ENCODE assay signal across 8 cellular contexts in genomic region chr3:49469037-49469875, GRCh38. TPM values are rescaled to one million over a fixed set of nuclear protein-coding genes. Genes with fewer than 3 reads are reported as not detected.
DNase-seq lines count a peak whose midpoint lies in the region; ATAC-seq, FAIRE-seq and TF ChIP-seq lines count a peak whose summit lies in the region.

No MANE protein-coding gene starts in this region.

- H3K4me1 ChIP-seq in foreskin keratinocyte: peaks cover 11% of the 10 kb centered on the region

- no peaks in the 10 kb centered on the region for H3K27me3 ChIP-seq in foreskin keratinocyte

- DNase-seq in NCI-H1105 (lab: John Stamatoyannopoulos, UW) (peak; percentile 6), NCI-H1105 treated with DMSO at 0.1 percent for 48 hours (lab: John Stamatoyannopoulos, UW) (no peak), HTR-8/SVneo (ENCODE audit: insufficient read length, low spot score) (peak; percentile 76), foreskin keratinocyte (no peak), nephron progenitor cell (peak; percentile 71), MV-4-11 (lab: John Stamatoyannopoulos, UW) (no peak)
- DNase-seq in activated CD8-positive, alpha-beta T cell treated with anti-CD3 and anti-CD28 coated beads, Interleukin-2, amount 10 ng/mL, durations not matched to agents 7 days and 5 days: no peak

- H3K4me3 Mint-ChIP-seq in activated CD8-positive, alpha-beta T cell treated with anti-CD3 and anti-CD28 coated beads, Interleukin-2, amount 10 ng/mL, durations not matched to agents 7 days and 5 days: peak overlapping the region; percentile 86
- peak overlapping the region; percentile 86 for H3K4me3 Mint-ChIP-seq in nephron progenitor cell

- FAIRE-seq in HTR-8/SVneo (lab: Jason Lieb, UNC): peak; percentile 23

- H3K36me3 Mint-ChIP-seq in activated CD8-positive, alpha-beta T cell treated with anti-CD3 and anti-CD28 coated beads, Interleukin-2, amount 10 ng/mL, durations not matched to agents 7 days and 5 days (ENCODE audit: low read depth): peaks cover 18% of the 10 kb centered on the region
- peaks cover 20% of the 10 kb centered on the region for H3K36me3 Mint-ChIP-seq in nephron progenitor cell (ENCODE audit: low read depth)

- H3K27me3 Mint-ChIP-seq in activated CD8-positive, alpha-beta T cell treated with anti-CD3 and anti-CD28 coated beads, Interleukin-2, amount 10 ng/mL, durations not matched to agents 7 days and 5 days (ENCODE audit: low read depth): no peaks in the 10 kb centered on the region
- peaks cover 10% of the 10 kb centered on the region for H3K27me3 Mint-ChIP-seq in nephron progenitor cell (ENCODE audit: low read depth, poor library complexity)

- no peak for ATAC-seq in activated CD8-positive, alpha-beta T cell treated with anti-CD3 and anti-CD28 coated beads, Interleukin-2, amount 10 ng/mL, durations not matched to agents 7 days and 5 days
- ATAC-seq in foreskin keratinocyte: peak; percentile 46
- no peak for ATAC-seq in activated CD4-positive, CD25-positive, alpha-beta regulatory T cell treated with anti-CD3 and anti-CD28 coated beads, Interleukin-2, amount 50 U/mL, for 24 hours

- POLR2A ChIA-PET in activated CD8-positive, alpha-beta T cell treated with anti-CD3 and anti-CD28 coated beads, Interleukin-2, amount 10 ng/mL, durations not matched to agents 7 days and 5 days (lab: Charles Lee): interaction anchor here (0.6 to 2.1 kb wide), 8 partner anchors 12 to 447 kb away, joined by 3 to 7 read pairs (median 4); partner anchors contain the start of genes NDUFAF3, QRICH1, TCTA and USP4

- no peaks in the 10 kb centered on the region for H3K9me3 Mint-ChIP-seq in activated CD8-positive, alpha-beta T cell treated with anti-CD3 and anti-CD28 coated beads, Interleukin-2, amount 10 ng/mL, durations not matched to agents 7 days and 5 days (ENCODE audit: insufficient read depth)
- peaks cover 11% of the 10 kb centered on the region for H3K9me3 Mint-ChIP-seq in nephron progenitor cell

- H3K27ac Mint-ChIP-seq in activated CD8-positive, alpha-beta T cell treated with anti-CD3 and anti-CD28 coated beads, Interleukin-2, amount 10 ng/mL, durations not matched to agents 7 days and 5 days: peak overlapping the region; percentile 88
- H3K27ac Mint-ChIP-seq in nephron progenitor cell: peak overlapping the region; percentile 98

- CTCF ChIA-PET in activated CD8-positive, alpha-beta T cell treated with anti-CD3 and anti-CD28 coated beads, Interleukin-2, amount 10 ng/mL, durations not matched to agents 7 days and 5 days (lab: Charles Lee): interaction anchor here (1.0 to 3.6 kb wide), 8 partner anchors 10 to 129 kb away, joined by 3 to 16 read pairs (median 7); partner anchors contain the start of gene USP4

- TF ChIP-seq CTCF in foreskin keratinocyte (conservative IDR thresholded peaks at IDR 0.05) (no peak), nephron progenitor cell (IDR thresholded peaks at IDR 0.05) (no peak)

- H3K27ac ChIP-seq in foreskin keratinocyte: peak overlapping the region; percentile 63

- peaks cover 23% of the 10 kb centered on the region for H3K4me1 Mint-ChIP-seq in activated CD8-positive, alpha-beta T cell treated with anti-CD3 and anti-CD28 coated beads, Interleukin-2, amount 10 ng/mL, durations not matched to agents 7 days and 5 days (ENCODE audit: low read depth)
- peaks cover 30% of the 10 kb centered on the region for H3K4me1 Mint-ChIP-seq in nephron progenitor cell

RNA-seq across cellular contexts. Expression of gene DAG1, which starts 0.8 kb away (rescaled TPM):
- 10 to 100 TPM; 18.8 to 19.7 TPM for total RNA-seq in activated CD8-positive, alpha-beta T cell treated with anti-CD3 and anti-CD28 coated beads, Interleukin-2, amount 10 ng/mL, durations not matched to agents 7 days and 5 days
- total RNA-seq in foreskin keratinocyte: 47.7 and 49.9 TPM in 2 replicates
- 18.9 and 22.2 TPM in 2 replicates for polyA plus RNA-seq in foreskin keratinocyte

RNA-seq across cellular contexts. Expression of gene NICN1, which starts 40.1 kb away (rescaled TPM):
- total RNA-seq in activated CD8-positive, alpha-beta T cell treated with anti-CD3 and anti-CD28 coated beads, Interleukin-2, amount 10 ng/mL, durations not matched to agents 7 days and 5 days: 10 to 100 TPM; 23.2 to 25.7 TPM
- 7.3 and 7.5 TPM in 2 replicates for total RNA-seq in foreskin keratinocyte
- 6.9 and 7.3 TPM in 2 replicates for polyA plus RNA-seq in foreskin keratinocyte

RNA-seq across cellular contexts. Expression of gene AMT, which starts 47.0 kb away (rescaled TPM):
- 1 to 10 TPM; 3.8 to 4.7 TPM for total RNA-seq in activated CD8-positive, alpha-beta T cell treated with anti-CD3 and anti-CD28 coated beads, Interleukin-2, amount 10 ng/mL, durations not matched to agents 7 days and 5 days
- total RNA-seq in foreskin keratinocyte: 1.2 and 1.3 TPM in 2 replicates
- 2.3 and 2.7 TPM in 2 replicates for polyA plus RNA-seq in foreskin keratinocyte

RNA-seq across cellular contexts. Expression of gene TCTA, which starts 57.0 kb away (rescaled TPM):
- total RNA-seq in activated CD8-positive, alpha-beta T cell treated with anti-CD3 and anti-CD28 coated beads, Interleukin-2, amount 10 ng/mL, durations not matched to agents 7 days and 5 days: 10 to 100 TPM; 19.6 to 25.2 TPM
- total RNA-seq in foreskin keratinocyte: 9.9 and 10.6 TPM in 2 replicates
- 12.9 and 14.0 TPM in 2 replicates for polyA plus RNA-seq in foreskin keratinocyte

RNA-seq across cellular contexts. Expression of gene RHOA, which starts 57.5 kb away (rescaled TPM):
- total RNA-seq in activated CD8-positive, alpha-beta T cell treated with anti-CD3 and anti-CD28 coated beads, Interleukin-2, amount 10 ng/mL, durations not matched to agents 7 days and 5 days: 100 to 1,000 TPM; 518 to 520 TPM
- total RNA-seq in foreskin keratinocyte: 439 and 458 TPM in 2 replicates
- polyA plus RNA-seq in foreskin keratinocyte: 381 and 403 TPM in 2 replicates

Comparison
In these comparisons a context has a peak if more than half of its experiments do, and no peak if none do; other contexts are left out.
1. DNase-seq: peak in NCI-H1105 (single experiment), HTR-8/SVneo (single experiment) and nephron progenitor cell (single experiment); none in NCI-H1105 treated with DMSO at 0.1 percent for 48 hours (single experiment), activated CD8-positive, alpha-beta T cell treated with anti-CD3 and anti-CD28 coated beads, Interleukin-2, amount 10 ng/mL, durations not matched to agents 7 days and 5 days (single experiment), foreskin keratinocyte (0 of 2) and MV-4-11 (single experiment).